Comparison of ENCODE assay signal across 8 cellular contexts in the genomic region with DNA sequence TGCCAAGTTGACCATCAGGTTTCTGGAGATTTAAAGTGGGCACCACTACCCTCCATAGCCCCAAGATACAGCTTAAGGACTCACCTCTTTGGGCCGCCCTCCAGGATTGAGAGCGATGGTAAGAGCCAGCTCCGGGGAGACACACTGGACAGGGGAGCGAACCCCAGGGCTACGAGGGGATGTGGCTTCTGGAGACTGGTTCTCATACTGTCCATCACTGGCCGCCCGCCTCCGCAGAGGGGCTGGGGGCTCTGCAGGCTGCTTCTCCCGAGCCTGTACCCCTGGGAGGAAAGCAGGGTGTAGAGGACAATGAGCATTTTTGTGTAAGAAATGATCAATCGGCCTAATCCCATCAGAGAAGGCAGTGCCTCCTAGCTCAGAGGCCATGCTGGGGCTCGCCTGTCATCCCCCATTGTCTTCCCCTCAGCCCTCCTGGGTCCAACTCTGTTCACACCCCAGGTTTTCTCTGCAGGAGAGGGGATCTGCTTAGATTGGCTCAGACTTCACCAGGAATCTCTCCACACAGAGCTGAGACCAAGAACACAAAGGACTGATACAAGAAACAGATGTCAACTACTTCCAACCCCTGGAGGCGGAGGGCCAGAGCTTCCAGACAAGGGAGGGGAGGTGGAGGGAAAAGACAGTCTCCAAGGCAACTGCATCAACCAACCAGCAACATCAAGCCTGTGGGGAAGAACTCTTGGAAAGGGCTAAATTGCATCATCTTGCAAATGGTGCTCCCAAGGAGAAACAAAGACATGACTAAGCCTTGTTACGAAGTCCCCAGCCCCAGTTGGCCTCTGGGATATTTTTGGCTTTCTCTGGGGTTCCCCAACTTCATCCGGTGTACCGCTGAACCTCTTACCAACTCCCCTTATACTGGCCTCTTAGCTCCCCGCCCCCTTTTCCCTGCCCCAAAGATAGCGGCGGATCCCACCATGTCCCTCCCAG.
DNase-seq lines count a peak whose midpoint lies in the region; ATAC-seq and TF ChIP-seq lines count a peak whose summit lies in the region.

No MANE protein-coding gene starts in this region.

- no peak overlapping the region for H3K14ac ChIP-seq in mesenchymal stem cell (ENCODE audit: low read length in 2 of 2)

- no peak overlapping the region for H2BK12ac ChIP-seq in mesenchymal stem cell (ENCODE audit: low read length in 2 of 2)

- H3K27ac ChIP-seq in Peyer's patch (peak overlapping the region; percentile 25 to 82 (median 53)), mesenchymal stem cell (ENCODE audit: low read length, poor library complexity, severe bottlenecking) (no peak overlapping the region), transverse colon (peak overlapping the region; percentile 75 to 91 (median 85))

- peaks cover 21% of the 10 kb centered on the region for H3K79me1 ChIP-seq in mesenchymal stem cell (replicated peaks; ENCODE audit: low read length, poor library complexity, severe bottlenecking)

- TF ChIP-seq POLR2A in Peyer's patch (IDR thresholded peaks at IDR 0.05) (no peak), transverse colon (IDR thresholded peaks at IDR 0.05) (no peak)

- no peak overlapping the region for H2BK5ac ChIP-seq in mesenchymal stem cell (ENCODE audit: low read depth, low read length, poor library complexity, severe bottlenecking)

- intact Hi-C loops in transverse colon (cut with DNase I; ENCODE audit: low total_unique reads) = no loop called here

- TF ChIP-seq CTCF in Peyer's patch (IDR thresholded peaks at IDR 0.05) = no peak
- TF ChIP-seq CTCF in transverse colon (IDR thresholded peaks at IDR 0.05) = no peak

- in situ Hi-C loops in transverse colon (cut with MboI; ENCODE audit: low pct_ligation_motif_present in 1 of 4, low pct_unique_long_range_greater_than_20kb in 1 of 4, low sequenced_read_pairs in 3 of 4) = no loop called here

- WGBS in mesenchymal stem cell = 94% methylated on average over 18 of the region's 18 CpGs
- WGBS in transverse colon (ENCODE audit: low coverage in 1 of 2), 2 donors = 72 to 78% methylated on average over 6 to 18 of the region's 18 CpGs

- no peaks in the 10 kb centered on the region for H3K27me3 ChIP-seq in Peyer's patch
- no peaks in the 10 kb centered on the region for H3K27me3 ChIP-seq in mesenchymal stem cell (ENCODE audit: control insufficient read depth in 1 of 2, insufficient read depth in 1 of 2, low read length in 2 of 2)
- H3K27me3 ChIP-seq in transverse colon = no peaks in the 10 kb centered on the region

- no peak overlapping the region for H3K4ac ChIP-seq in mesenchymal stem cell (ENCODE audit: low read depth in 1 of 2, low read length in 2 of 2)

- ATAC-seq in HG03135 (IDR thresholded peaks at IDR 0.05; ENCODE audit: unreplicated experiment) = no peak

- no peak overlapping the region for H3K23ac ChIP-seq in mesenchymal stem cell (ENCODE audit: low read length in 2 of 2)

- no peak overlapping the region for H3K4me2 ChIP-seq in mesenchymal stem cell (ENCODE audit: low read length, poor library complexity, severe bottlenecking)

- H4K8ac ChIP-seq in mesenchymal stem cell (ENCODE audit: low read length) = peak overlapping the region; percentile 19

- no peak for DNase-seq in Peyer's patch
- peak; percentile 81 for DNase-seq in ecto neural progenitor cell (ENCODE audit: low spot score)
- DNase-seq in mesenchymal stem cell = peak; percentile 89
- peak; percentile 50 for DNase-seq in transverse colon
- DNase-seq in NCI-H1105 treated with DMSO at 0.1 percent for 48 hours (lab: John Stamatoyannopoulos, UW) = no peak
- no peak for DNase-seq in NCI-H2196 (lab: John Stamatoyannopoulos, UW; ENCODE audit: unreplicated experiment)
- DNase-seq in LoVo (ENCODE audit: low spot score) = no peak

- H2BK15ac ChIP-seq in mesenchymal stem cell (ENCODE audit: low read depth, poor library complexity, severe bottlenecking) = no peak overlapping the region

- peak overlapping the region in 1 of 2 experiments; percentile 4 for H3K18ac ChIP-seq in mesenchymal stem cell (ENCODE audit: low read depth in 1 of 2, low read length in 2 of 2)

- peaks cover 0 to 30% (median 0%) of the 10 kb centered on the region in 3 donors for H3K36me3 ChIP-seq in Peyer's patch
- peaks cover 67 to 81% of the 10 kb centered on the region in 2 experiments for H3K36me3 ChIP-seq in mesenchymal stem cell (ENCODE audit: control insufficient read depth in 1 of 2, insufficient read depth in 2 of 2, low read depth in 1 of 2, low read length in 2 of 2)
- H3K36me3 ChIP-seq in transverse colon = no peaks in the 10 kb centered on the region

- no peak overlapping the region for H2AFZ ChIP-seq in mesenchymal stem cell (ENCODE audit: low read depth, low read length)

- H3K4me1 ChIP-seq in Peyer's patch = peaks cover 0 to 14% (median 0%) of the 10 kb centered on the region in 4 donors
- peaks cover 14% of the 10 kb centered on the region for H3K4me1 ChIP-seq in mesenchymal stem cell (ENCODE audit: control insufficient read depth, insufficient read depth, low read depth, low read length)
- H3K4me1 ChIP-seq in transverse colon = peaks cover 11 to 43% (median 33%) of the 10 kb centered on the region in 4 donors

- H3K4me3 ChIP-seq in Peyer's patch = no peak overlapping the region
- H3K4me3 ChIP-seq in mesenchymal stem cell (ENCODE audit: insufficient read depth in 1 of 2, low read depth in 1 of 2, low read length in 2 of 2) = no peak overlapping the region
- no peak overlapping the region for H3K4me3 ChIP-seq in transverse colon

- no peak overlapping the region for H2BK120ac ChIP-seq in mesenchymal stem cell (ENCODE audit: low read depth, low read length)

- H3K9ac ChIP-seq in mesenchymal stem cell (ENCODE audit: low read length) = peak overlapping the region; percentile 87

- H3K9me3 ChIP-seq in Peyer's patch = no peaks in the 10 kb centered on the region
- H3K9me3 ChIP-seq in mesenchymal stem cell (ENCODE audit: control insufficient read depth, low read length) = no peaks in the 10 kb centered on the region
- no peaks in the 10 kb centered on the region for H3K9me3 ChIP-seq in transverse colon

- no peak overlapping the region for H2AK5ac ChIP-seq in mesenchymal stem cell (ENCODE audit: low read length, severe bottlenecking)

- TF ChIP-seq EP300 in transverse colon (IDR thresholded peaks at IDR 0.05; ENCODE audit: low read depth) = no peak

- H4K91ac ChIP-seq in mesenchymal stem cell (ENCODE audit: low read length) = no peak overlapping the region

Comparison
In these comparisons a context has a peak if more than half of its experiments do, and no peak if none do; other contexts are left out.
1. DNase-seq: peak in ecto neural progenitor cell (single experiment), mesenchymal stem cell (single experiment) and transverse colon (single experiment); none in Peyer's patch (0 of 3), NCI-H1105 treated with DMSO at 0.1 percent for 48 hours (single experiment), NCI-H2196 (single experiment) and LoVo (single experiment).